8 cellular contexts compared by ENCODE assay signal in genomic region chr5:35183243-35183955, GRCh38. TPM values are rescaled to one million over a fixed set of nuclear protein-coding genes. Genes with fewer than 3 reads are reported as not detected.
A peak's percentile ranks its signal among the peaks of the same experiment; 100 is the strongest.
DNase-seq lines count a peak whose midpoint lies in the region; ATAC-seq and TF ChIP-seq lines count a peak whose summit lies in the region.

No MANE protein-coding gene starts in this region.

- H3K4me3 Mint-ChIP-seq in activated B cell treated with CpG ODN at 0.5 μM for 24 hours: no peak overlapping the region

- no peaks in the 10 kb centered on the region for H3K4me1 Mint-ChIP-seq in activated B cell treated with CpG ODN at 0.5 μM for 24 hours

- ATAC-seq in GM21619 (IDR thresholded peaks at IDR 0.05; ENCODE audit: unreplicated experiment): peak; percentile 70
- ATAC-seq in activated B cell treated with CpG ODN at 0.5 μM for 24 hours (ENCODE audit: low read depth): peak; percentile 42
- ATAC-seq in Right ventricle myocardium superior (ENCODE audit: poor library complexity): peak; percentile 45
- no peak for ATAC-seq in GM19455 (IDR thresholded peaks at IDR 0.05; ENCODE audit: unreplicated experiment)

- TF ChIP-seq CTCF in GM06990 (IDR thresholded peaks at IDR 0.05; ENCODE audit: insufficient read depth, low read length, poor library complexity, severe bottlenecking) (peak; percentile 67), LNCAP (IDR thresholded peaks at IDR 0.05) (peak; percentile 62), activated B cell treated with CpG ODN at 0.5 μM for 24 hours (IDR thresholded peaks at IDR 0.05) (no peak)

- no peak for DNase-seq in GM06990 (ENCODE audit: extremely low read depth, insufficient read length)
- DNase-seq in activated B cell treated with CpG ODN at 0.5 μM for 24 hours: no peak
- DNase-seq in Right ventricle myocardium superior: peak; percentile 49
- peak; percentile 54 for DNase-seq in stimulated activated CD4-positive, alpha-beta T cell treated with anti-CD3 and anti-CD28 coated beads, Interleukin-15, amount 100 ng/mL, for 24 hours
- no peak for DNase-seq in DMS153 (lab: John Stamatoyannopoulos, UW)

- H3K27ac Mint-ChIP-seq in activated B cell treated with CpG ODN at 0.5 μM for 24 hours: no peak overlapping the region

- no peaks in the 10 kb centered on the region for H3K36me3 Mint-ChIP-seq in activated B cell treated with CpG ODN at 0.5 μM for 24 hours (ENCODE audit: low read depth)

- H3K36me3 ChIP-seq in GM06990 (ENCODE audit: control insufficient read depth, insufficient read depth, low read length): no peaks in the 10 kb centered on the region

- peaks cover 10% of the 10 kb centered on the region for H3K27me3 Mint-ChIP-seq in activated B cell treated with CpG ODN at 0.5 μM for 24 hours

- no peak overlapping the region for H3K4me3 ChIP-seq in GM06990 (replicated peaks; ENCODE audit: low read depth, low read length)

- no peaks in the 10 kb centered on the region for H3K9me3 Mint-ChIP-seq in activated B cell treated with CpG ODN at 0.5 μM for 24 hours

- H3K27me3 ChIP-seq in GM06990 (replicated peaks; ENCODE audit: control insufficient read depth, insufficient read depth, low read length): no peaks in the 10 kb centered on the region

- intact Hi-C loops in activated B cell treated with CpG ODN at 0.5 μM for 24 hours (cut with micrococcal nuclease): loop anchor here (1.0 kb wide), 1 partner anchor 94 kb away; no protein-coding TSS in a partner anchor
- intact Hi-C loops in Right ventricle myocardium superior (cut with DNase I): no loop called here

- CTCF ChIA-PET in activated B cell treated with CpG ODN at 0.5 μM for 24 hours (lab: Charles Lee): interaction anchor here (1.1 kb wide), 1 partner anchor 22 kb away, joined by 3 read pairs; no protein-coding TSS in a partner anchor

- POLR2A ChIA-PET in activated B cell treated with CpG ODN at 0.5 μM for 24 hours (lab: Charles Lee): no interaction called here

RNA-seq across cellular contexts. Expression of gene PRLR, which starts 46.9 kb away (rescaled TPM):
- total RNA-seq in activated B cell treated with CpG ODN at 0.5 μM for 24 hours: 2.3 and 3.7 TPM in 2 replicates
- 0.86 TPM for total RNA-seq in Right ventricle myocardium superior

Comparison
In these comparisons a context has a peak if more than half of its experiments do, and no peak if none do; other contexts are left out.
1. DNase-seq: peak in Right ventricle myocardium superior (single experiment) and stimulated activated CD4-positive, alpha-beta T cell treated with anti-CD3 and anti-CD28 coated beads, Interleukin-15, amount 100 ng/mL, for 24 hours (single experiment); none in GM06990 (single experiment), activated B cell treated with CpG ODN at 0.5 μM for 24 hours (single experiment) and DMS153 (single experiment).